ENCODE assay signal across 13 cellular contexts in the genomic region with DNA sequence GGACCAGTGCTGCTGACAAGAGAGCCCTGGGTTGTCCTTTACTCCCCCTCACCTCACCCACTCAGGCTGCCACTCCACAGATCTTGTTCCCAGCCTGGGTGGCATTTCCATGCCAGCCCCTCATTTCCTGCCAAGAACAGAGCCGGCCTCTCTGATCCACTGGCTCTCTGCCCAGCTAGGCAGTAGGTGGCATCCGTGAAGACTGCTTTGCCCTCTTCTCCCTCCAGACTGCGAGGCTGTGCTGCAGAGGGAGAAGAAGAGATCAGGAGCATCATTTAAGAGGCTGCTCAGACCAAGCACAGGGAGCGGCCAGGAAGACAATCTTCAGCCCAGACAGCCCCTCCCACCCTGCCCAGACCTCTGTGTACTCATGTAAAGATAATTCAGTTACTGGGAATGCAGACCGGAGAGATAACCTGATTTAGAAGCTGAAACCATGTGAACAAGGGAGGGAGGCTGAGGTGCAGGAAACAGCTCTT.
DNase-seq lines count a peak whose midpoint lies in the region; FAIRE-seq and TF ChIP-seq lines count a peak whose summit lies in the region.
"Had no signal": no experiment of that assay in that cellular context is flagged by ENCODE, and none has a peak within 500 bp of the region (broad histone marks: within the 10 kb centered on the region; RNA-seq: fewer than 3 reads in every experiment).

No MANE protein-coding gene starts in this region.

- H4K91ac ChIP-seq in mesenchymal stem cell (ENCODE audit: low read length): no peak overlapping the region

- no peaks in the 10 kb centered on the region for H3K36me3 Mint-ChIP-seq in glutamatergic neuron (ENCODE audit: unreplicated experiment)
- H3K36me3 Mint-ChIP-seq: memory B cell had no signal

- peak overlapping the region; percentile 38 for H3K4me3 Mint-ChIP-seq in glutamatergic neuron (ENCODE audit: unreplicated experiment)
- H3K4me3 Mint-ChIP-seq: memory B cell; T-helper 1 cell treated with Interleukin-12 subunit alpha and Interleukin-12 subunit beta and Interleukin-4 antibody, amounts not matched to agents 30 μg/mL and 1 μg/mL, for 36 hours had no signal

- no peak overlapping the region for H3K4ac ChIP-seq in mesenchymal stem cell (ENCODE audit: low read depth in 1 of 2, low read length in 2 of 2)

- no peak overlapping the region for H2AFZ ChIP-seq in mesenchymal stem cell (ENCODE audit: low read depth, low read length)

- H3K23ac ChIP-seq in mesenchymal stem cell (ENCODE audit: low read length in 2 of 2): no peak overlapping the region

- 77% methylated on average over 3 of the region's 5 CpGs for WGBS in mesenchymal stem cell
- WGBS in suprapubic skin: 25% methylated on average over 5 of the region's 5 CpGs

- no peak overlapping the region for H2BK15ac ChIP-seq in mesenchymal stem cell (ENCODE audit: low read depth, poor library complexity, severe bottlenecking)

- no peaks in the 10 kb centered on the region for H3K79me1 ChIP-seq in mesenchymal stem cell (replicated peaks; ENCODE audit: low read length, poor library complexity, severe bottlenecking)

- no peaks in the 10 kb centered on the region for H3K36me3 ChIP-seq in mesenchymal stem cell (ENCODE audit: control insufficient read depth in 1 of 2, insufficient read depth in 2 of 2, low read depth in 1 of 2, low read length in 2 of 2)
- no peaks in the 10 kb centered on the region for H3K36me3 ChIP-seq in suprapubic skin
- H3K36me3 ChIP-seq: BLaER1 treated with 17β-estradiol and CSF1 and Interleukin-3, amounts not matched to agents 10 nM and 100 nM had no signal

- H4K8ac ChIP-seq in mesenchymal stem cell (ENCODE audit: low read length): no peak overlapping the region

- H3K4me1 ChIP-seq in mesenchymal stem cell (ENCODE audit: control insufficient read depth, insufficient read depth, low read depth, low read length) (no peaks in the 10 kb centered on the region), suprapubic skin (no peaks in the 10 kb centered on the region)

- no peak for TF ChIP-seq EP300 in suprapubic skin (IDR thresholded peaks at IDR 0.05)

- no peak overlapping the region for H2AK5ac ChIP-seq in mesenchymal stem cell (ENCODE audit: low read length, severe bottlenecking)

- H3K4me2 ChIP-seq in mesenchymal stem cell (ENCODE audit: low read length, poor library complexity, severe bottlenecking): no peak overlapping the region

- no peak for TF ChIP-seq CTCF in glutamatergic neuron (IDR thresholded peaks at IDR 0.05; ENCODE audit: partially characterized antibody, unreplicated experiment)
- TF ChIP-seq CTCF in suprapubic skin (IDR thresholded peaks at IDR 0.05): no peak
- no peak for TF ChIP-seq CTCF in D721Med (IDR thresholded peaks at IDR 0.05; ENCODE audit: insufficient read depth, missing control alignments)

- no peak for TF ChIP-seq POLR2A in suprapubic skin (IDR thresholded peaks at IDR 0.05)

- no peak overlapping the region for H2BK5ac ChIP-seq in mesenchymal stem cell (ENCODE audit: low read depth, low read length, poor library complexity, severe bottlenecking)

- no peak for FAIRE-seq in D721Med (lab: Jason Lieb, UNC)
- FAIRE-seq: HTR-8/SVneo had no signal

- H3K9me3 Mint-ChIP-seq in glutamatergic neuron (ENCODE audit: unreplicated experiment): peaks cover 3% of the 10 kb centered on the region
- H3K9me3 Mint-ChIP-seq: memory B cell; T-helper 1 cell treated with Interleukin-12 subunit alpha and Interleukin-12 subunit beta and Interleukin-4 antibody, amounts not matched to agents 30 μg/mL and 1 μg/mL, for 36 hours had no signal

- H2BK12ac ChIP-seq in mesenchymal stem cell (ENCODE audit: low read length in 2 of 2): no peak overlapping the region

- H3K27ac Mint-ChIP-seq in glutamatergic neuron (ENCODE audit: unreplicated experiment): no peak overlapping the region
- H3K27ac Mint-ChIP-seq: memory B cell; T-helper 1 cell treated with Interleukin-12 subunit alpha and Interleukin-12 subunit beta and Interleukin-4 antibody, amounts not matched to agents 30 μg/mL and 1 μg/mL, for 36 hours had no signal

- H3K9ac ChIP-seq in mesenchymal stem cell (ENCODE audit: low read length): no peak overlapping the region
- H3K9ac ChIP-seq: BLaER1 treated with 17β-estradiol and CSF1 and Interleukin-3, amounts not matched to agents 10 nM and 100 nM had no signal

- no peaks in the 10 kb centered on the region for H3K9me3 ChIP-seq in mesenchymal stem cell (ENCODE audit: control insufficient read depth, low read length)
- H3K9me3 ChIP-seq in suprapubic skin: no peaks in the 10 kb centered on the region
- H3K9me3 ChIP-seq: BLaER1 treated with 17β-estradiol and CSF1 and Interleukin-3, amounts not matched to agents 10 nM and 100 nM had no signal

- H2BK120ac ChIP-seq in mesenchymal stem cell (ENCODE audit: low read depth, low read length): no peak overlapping the region

- peak; percentile 83 for DNase-seq in DMS79 (lab: John Stamatoyannopoulos, UW)
- DNase-seq in NCI-H446 treated with DMSO at 0.1 percent for 48 hours (lab: John Stamatoyannopoulos, UW): peak; percentile 90
- DNase-seq in glutamatergic neuron: no peak
- DNase-seq in nucleus accumbens (lab: John Stamatoyannopoulos, UW): peak in 55 of 56 donors; percentile 7 to 85 (median 53)
- no peak for DNase-seq in mesenchymal stem cell
- no peak for DNase-seq in suprapubic skin (ENCODE audit: low spot score in 2 of 2)
- DNase-seq in D721Med (ENCODE audit: insufficient read length, low spot score): no peak
- no peak for DNase-seq in activated CD4-positive, alpha-beta T cell treated with anti-CD3 and anti-CD28 coated beads for 4 hours
- DNase-seq: activated CD8-positive, alpha-beta memory T cell treated with anti-CD3 and anti-CD28 coated beads, Interleukin-2, amount 50 U/mL, for 48 hours had no signal

- no peak overlapping the region for H3K4me3 ChIP-seq in mesenchymal stem cell (ENCODE audit: insufficient read depth in 1 of 2, low read depth in 1 of 2, low read length in 2 of 2)
- H3K4me3 ChIP-seq in suprapubic skin: no peak overlapping the region
- H3K4me3 ChIP-seq: BLaER1 treated with 17β-estradiol and CSF1 and Interleukin-3, amounts not matched to agents 10 nM and 100 nM had no signal

- H3K27ac ChIP-seq in mesenchymal stem cell (ENCODE audit: low read length, poor library complexity, severe bottlenecking): no peak overlapping the region
- H3K27ac ChIP-seq in suprapubic skin: no peak overlapping the region
- H3K27ac ChIP-seq: BLaER1 treated with 17β-estradiol and CSF1 and Interleukin-3, amounts not matched to agents 10 nM and 100 nM had no signal

- H3K27me3 Mint-ChIP-seq in glutamatergic neuron (ENCODE audit: unreplicated experiment): no peaks in the 10 kb centered on the region

- no peak overlapping the region for H3K14ac ChIP-seq in mesenchymal stem cell (ENCODE audit: low read length in 2 of 2)

- H3K4me1 Mint-ChIP-seq in glutamatergic neuron (ENCODE audit: low read depth, unreplicated experiment): peaks cover 23% of the 10 kb centered on the region
- H3K4me1 Mint-ChIP-seq: memory B cell had no signal

- peaks cover 0 to 13% of the 10 kb centered on the region in 2 experiments for H3K27me3 ChIP-seq in mesenchymal stem cell (ENCODE audit: control insufficient read depth in 1 of 2, insufficient read depth in 1 of 2, low read length in 2 of 2)
- H3K27me3 ChIP-seq in suprapubic skin: peaks cover 12% of the 10 kb centered on the region
- H3K27me3 ChIP-seq: BLaER1 treated with 17β-estradiol and CSF1 and Interleukin-3, amounts not matched to agents 10 nM and 100 nM had no signal

- H3K18ac ChIP-seq in mesenchymal stem cell (ENCODE audit: low read depth in 1 of 2, low read length in 2 of 2): no peak overlapping the region

Comparison
In these comparisons a context has a peak if more than half of its experiments do, and no peak if none do; other contexts are left out.
1. DNase-seq: peak in DMS79 (single experiment), NCI-H446 treated with DMSO at 0.1 percent for 48 hours (single experiment) and nucleus accumbens (55 of 56); none in glutamatergic neuron (single experiment), mesenchymal stem cell (single experiment), suprapubic skin (0 of 2), D721Med (single experiment) and activated CD4-positive, alpha-beta T cell treated with anti-CD3 and anti-CD28 coated beads for 4 hours (0 of 2).